Comparison of ENCODE assay signal across 10 cellular contexts in genomic region chr4:15695240-15695699, GRCh38. TPM values are rescaled to one million over a fixed set of nuclear protein-coding genes. Genes with fewer than 3 reads are reported as not detected.
A peak's percentile ranks its signal among the peaks of the same experiment; 100 is the strongest.
DNase-seq lines count a peak whose midpoint lies in the region; ATAC-seq, FAIRE-seq and TF ChIP-seq lines count a peak whose summit lies in the region.
"Had no signal": no experiment of that assay in that cellular context is flagged by ENCODE, and none has a peak within 500 bp of the region (broad histone marks: within the 10 kb centered on the region; RNA-seq: fewer than 3 reads in every experiment).

No MANE protein-coding gene starts in this region.

- no peaks in the 10 kb centered on the region for H3K79me2 ChIP-seq in PC-3 (ENCODE audit: low read length)

- FAIRE-seq in H54 (lab: Jason Lieb, UNC), result peak; percentile 99
- FAIRE-seq: GM12878 had no signal

- no peak overlapping the region for H2AFZ ChIP-seq in PC-3 (ENCODE audit: low read length)

- H3K4me3 Mint-ChIP-seq in CD4-positive, alpha-beta memory T cell, result no peak overlapping the region

- no peaks in the 10 kb centered on the region for H3K36me3 Mint-ChIP-seq in CD4-positive, alpha-beta memory T cell

- H3K27ac ChIP-seq in PC-3 (ENCODE audit: low read length), result peak overlapping the region; percentile 98
- peak overlapping the region; percentile 67 for H3K27ac ChIP-seq in epithelial cell of prostate
- no peak overlapping the region for H3K27ac ChIP-seq in left ventricle myocardium inferior (replicated peaks)
- H3K27ac ChIP-seq in CD4-positive, alpha-beta memory T cell (ENCODE audit: low read depth, low read length), result no peak overlapping the region
- H3K27ac ChIP-seq: body of pancreas had no signal

- H3K36me3 ChIP-seq in PC-3 (ENCODE audit: low read depth, low read length), result no peaks in the 10 kb centered on the region
- no peaks in the 10 kb centered on the region for H3K36me3 ChIP-seq in left ventricle myocardium inferior
- H3K36me3 ChIP-seq in CD4-positive, alpha-beta memory T cell (ENCODE audit: insufficient read depth, low read length), result no peaks in the 10 kb centered on the region

- no peaks in the 10 kb centered on the region for H3K27me3 ChIP-seq in PC-3 (ENCODE audit: low read length)
- H3K27me3 ChIP-seq in left ventricle myocardium inferior (ENCODE audit: low read depth), result no peaks in the 10 kb centered on the region
- no peaks in the 10 kb centered on the region for H3K27me3 ChIP-seq in CD4-positive, alpha-beta memory T cell (ENCODE audit: insufficient read depth, low read length)
- H3K27me3 ChIP-seq: body of pancreas had no signal

- H3F3A ChIP-seq in PC-3 (ENCODE audit: low read length, unreplicated experiment), result no peaks in the 10 kb centered on the region

- POLR2A ChIA-PET in PC-3 (lab: Charles Lee; ENCODE audit: unreplicated experiment), result interaction anchor here (0.6 to 0.8 kb wide), 2 partner anchors 21 to 351 kb away, joined by 4 to 15 read pairs; no protein-coding TSS in a partner anchor
- POLR2A ChIA-PET in CD4-positive, alpha-beta memory T cell (lab: Charles Lee; ENCODE audit: partially characterized antibody), result interaction anchor here (1.4 kb wide), 1 partner anchor 13 kb away, joined by 4 read pairs; the partner anchor contains the start of gene FAM200B

- peak overlapping the region; percentile 79 for H3K4me2 ChIP-seq in PC-3 (ENCODE audit: low read length)

- H3K4me1 ChIP-seq in PC-3 (ENCODE audit: insufficient read depth, low read length) (peaks cover 35% of the 10 kb centered on the region), left ventricle myocardium inferior (peaks cover 16% of the 10 kb centered on the region)
- no peaks in the 10 kb centered on the region for H3K4me1 ChIP-seq in CD4-positive, alpha-beta memory T cell (ENCODE audit: insufficient read depth, low read length)
- H3K4me1 ChIP-seq: body of pancreas had no signal

- TF ChIP-seq POLR2A in H54 (IDR thresholded peaks at IDR 0.05; ENCODE audit: low read depth, low read length), result no peak

- H3K27ac Mint-ChIP-seq in CD4-positive, alpha-beta memory T cell, result no peak overlapping the region

- H3K4me1 Mint-ChIP-seq in CD4-positive, alpha-beta memory T cell, result peaks cover 3 to 10% (median 6%) of the 10 kb centered on the region in 4 donors

- H3K4me3 ChIP-seq in PC-3 (ENCODE audit: low read length) (no peak overlapping the region), skeletal muscle cell (ENCODE audit: low read depth, low read length) (no peak overlapping the region), left ventricle myocardium inferior (no peak overlapping the region)
- no peak overlapping the region for H3K4me3 ChIP-seq in CD4-positive, alpha-beta memory T cell (ENCODE audit: low read length in 2 of 2)
- H3K4me3 ChIP-seq: body of pancreas, GM12878 had no signal

- H3K9me2 ChIP-seq in PC-3 (replicated peaks; ENCODE audit: low read length), result no peaks in the 10 kb centered on the region

- no TSS peak for BruUV-seq in PC-3 (replicated peaks; lab: Mats Ljungman, UMichigan)

- DNase-seq in H54 (ENCODE audit: insufficient read length, low spot score) (peak; percentile 45), PC-3 (peak; percentile 92), epithelial cell of prostate (ENCODE audit: low read depth, low spot score) (peak; percentile 87), skeletal muscle cell (ENCODE audit: low read depth) (peak; percentile 92), left ventricle myocardium inferior (no peak), head of caudate nucleus (no peak)
- DNase-seq in CD4-positive, alpha-beta memory T cell, result no peak
- DNase-seq: body of pancreas; stimulated activated CD8-positive, alpha-beta memory T cell treated with anti-CD3 and anti-CD28 coated beads, Interleukin-4, amount 100 ng/mL, for 48 hours had no signal

- intact Hi-C loops in PC-3 (cut with micrococcal nuclease), result loop anchor here (2.0 kb wide), 1 partner anchor 28 kb away; no protein-coding TSS in a partner anchor
- intact Hi-C loops in left ventricle myocardium inferior (cut with micrococcal nuclease), result no loop called here
- intact Hi-C loops in head of caudate nucleus (cut with DNase I), result no loop called here
- intact Hi-C loops in CD4-positive, alpha-beta memory T cell (cut with micrococcal nuclease), result no loop called here

- no peaks in the 10 kb centered on the region for H4K20me1 ChIP-seq in PC-3 (ENCODE audit: low read length)

- H3K9me3 Mint-ChIP-seq in CD4-positive, alpha-beta memory T cell, result peaks cover 0 to 2% (median 0%) of the 10 kb centered on the region in 8 donors

- H3K9ac ChIP-seq in PC-3 (ENCODE audit: low read length), result peak overlapping the region; percentile 36; the same call in 1 of the 2 replicates

- TF ChIP-seq CTCF in PC-3 (conservative IDR thresholded peaks at IDR 0.05; ENCODE audit: low read depth, low read length) (no peak), left ventricle myocardium inferior (IDR thresholded peaks at IDR 0.05; ENCODE audit: borderline replicate concordance) (no peak)

- CTCF ChIA-PET in PC-3 (lab: Charles Lee), result no interaction called here
- CTCF ChIA-PET in CD4-positive, alpha-beta memory T cell (lab: Charles Lee; ENCODE audit: partially characterized antibody), result no interaction called here

- peak; percentile 91 for ATAC-seq in PC-3
- ATAC-seq: body of pancreas, GM12878 had no signal

- peaks cover 10 to 15% of the 10 kb centered on the region in 2 donors for H3K27me3 Mint-ChIP-seq in CD4-positive, alpha-beta memory T cell

- no peaks in the 10 kb centered on the region for H3K9me3 ChIP-seq in PC-3 (ENCODE audit: low read length)
- H3K9me3 ChIP-seq in left ventricle myocardium inferior (replicated peaks), result no peaks in the 10 kb centered on the region
- H3K9me3 ChIP-seq in CD4-positive, alpha-beta memory T cell (ENCODE audit: control insufficient read depth in 1 of 2, low read length in 2 of 2), result no peaks in the 10 kb centered on the region
- H3K9me3 ChIP-seq: body of pancreas had no signal

RNA-seq across cellular contexts. Expression of gene BST1, which starts 7.6 kb away (rescaled TPM):
- total RNA-seq in PC-3 (2014; rRNA removed), result 0.69 and 0.86 TPM in 2 replicates
- 2.7 TPM for total RNA-seq in left ventricle myocardium inferior
- total RNA-seq in CD4-positive, alpha-beta memory T cell, result under 1 TPM; 0.44 to 0.75 TPM
- under 1 TPM in 1 of 2 donors, not detected in 1; 0.53 TPM for polyA plus RNA-seq in CD4-positive, alpha-beta memory T cell

RNA-seq across cellular contexts. Expression of gene FAM200B, which starts 13.6 kb away (rescaled TPM):
- 20.1 and 20.7 TPM in 2 replicates for total RNA-seq in PC-3 (2014; rRNA removed)
- 29.1 TPM for total RNA-seq in left ventricle myocardium inferior
- 10 to 100 TPM; 35.5 to 37.4 TPM for total RNA-seq in CD4-positive, alpha-beta memory T cell
- polyA plus RNA-seq in CD4-positive, alpha-beta memory T cell, result 10 to 100 TPM; 70.9 to 86.8 TPM

RNA-seq across cellular contexts. Expression of gene FBXL5, which starts 40.1 kb away (rescaled TPM):
- 21.9 and 42.4 TPM in 2 replicates for total RNA-seq in PC-3 (2014; rRNA removed)
- 91.6 TPM for total RNA-seq in left ventricle myocardium inferior
- total RNA-seq in CD4-positive, alpha-beta memory T cell, result 10 to 100 TPM; 62.2 to 62.8 TPM
- 100 to 1,000 TPM in 1 of 2 donors, 10 to 100 TPM in 1; 88.5 to 203 TPM for polyA plus RNA-seq in CD4-positive, alpha-beta memory T cell

Comparison
In these comparisons a context has a peak if more than half of its experiments do, and no peak if none do; other contexts are left out.
1. DNase-seq: peak in H54 (single experiment), PC-3 (single experiment), epithelial cell of prostate (single experiment) and skeletal muscle cell (single experiment); none in left ventricle myocardium inferior (single experiment), head of caudate nucleus (0 of 42) and CD4-positive, alpha-beta memory T cell (0 of 5).
2. H3K27ac ChIP-seq: peak in PC-3 (single experiment) and epithelial cell of prostate (single experiment); none in left ventricle myocardium inferior (single experiment) and CD4-positive, alpha-beta memory T cell (single experiment).